ENCODE assay signal across 8 cellular contexts in the genomic region with DNA sequence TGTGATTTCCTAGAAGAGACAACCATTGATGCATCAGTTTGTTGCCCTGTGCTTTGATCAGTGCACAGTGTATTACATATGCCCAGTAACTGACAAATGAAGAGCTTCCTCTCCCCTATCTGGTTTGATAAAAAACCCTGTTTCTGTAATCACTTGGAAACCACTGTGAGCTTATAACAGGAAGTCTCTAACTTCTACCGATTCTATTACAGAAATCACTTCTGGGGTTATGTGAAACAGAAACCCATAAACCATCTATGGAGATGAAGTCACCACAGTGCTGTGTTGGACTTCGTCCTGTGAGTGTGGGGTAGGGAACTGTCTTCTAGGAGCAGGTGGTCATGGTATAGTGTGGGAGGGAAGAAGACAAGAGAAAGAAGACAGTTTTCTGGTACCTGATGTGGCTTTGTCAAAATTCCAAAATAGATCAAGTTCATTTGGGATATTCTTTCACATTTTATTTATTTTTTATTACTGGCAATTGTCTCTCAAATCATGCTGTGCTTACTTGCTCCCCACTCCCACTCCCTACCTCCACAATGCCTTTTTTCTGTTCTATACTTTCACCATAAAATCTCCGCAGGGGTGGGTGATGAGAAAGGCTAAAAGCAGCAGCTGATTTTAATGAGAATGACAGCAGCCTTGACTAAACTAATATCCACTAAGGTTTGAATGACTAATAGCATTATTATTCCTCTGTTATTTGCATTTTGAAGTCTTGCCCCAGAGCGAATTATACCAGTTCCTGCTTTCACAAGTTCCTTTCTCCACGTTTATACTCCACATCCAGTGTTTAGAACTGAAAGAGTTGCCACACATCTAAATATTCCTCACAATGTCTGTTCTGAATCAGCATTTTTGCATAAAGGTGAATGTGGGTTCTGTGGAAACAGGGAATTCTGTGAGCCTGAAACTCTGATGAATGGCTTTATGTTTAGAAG. TPM values are rescaled to one million over a fixed set of nuclear protein-coding genes. Genes with fewer than 3 reads are reported as not detected.
DNase-seq lines count a peak whose midpoint lies in the region; ATAC-seq and TF ChIP-seq lines count a peak whose summit lies in the region.

No MANE protein-coding gene starts in this region.

- H3F3A ChIP-seq in smooth muscle cell (ENCODE audit: low read depth), result peaks cover 5% of the 10 kb centered on the region

- H3K9ac ChIP-seq in smooth muscle cell (ENCODE audit: low read depth), result peak overlapping the region; percentile 76

- H3K4me1 ChIP-seq in A673 (ENCODE audit: insufficient read depth, low read length, poor library complexity, severe bottlenecking), result peaks cover 12% of the 10 kb centered on the region
- peaks cover 25% of the 10 kb centered on the region for H3K4me1 ChIP-seq in smooth muscle cell (ENCODE audit: low read depth)

- WGBS in smooth muscle cell (ENCODE audit: low lambda C conversion rate), result 17% methylated on average over 5 of the region's 5 CpGs

- peak overlapping the region; percentile 83 for H2AFZ ChIP-seq in smooth muscle cell (ENCODE audit: low read depth)

- no peaks in the 10 kb centered on the region for H4K20me1 ChIP-seq in smooth muscle cell (ENCODE audit: low read depth)

- no peaks in the 10 kb centered on the region for H3K36me3 ChIP-seq in A673 (ENCODE audit: insufficient read depth, low read length, poor library complexity, severe bottlenecking)
- H3K36me3 ChIP-seq in brain microvascular endothelial cell (replicated peaks), result no peaks in the 10 kb centered on the region
- no peaks in the 10 kb centered on the region for H3K36me3 ChIP-seq in smooth muscle cell (ENCODE audit: low read depth)

- H3K27me3 ChIP-seq in A673 (replicated peaks; ENCODE audit: insufficient read depth, low read depth, low read length, poor library complexity) (no peaks in the 10 kb centered on the region), brain microvascular endothelial cell (replicated peaks) (no peaks in the 10 kb centered on the region), smooth muscle cell (ENCODE audit: low read depth) (no peaks in the 10 kb centered on the region)

- H3K27ac ChIP-seq in A673 (ENCODE audit: low read depth, low read length, poor library complexity, severe bottlenecking), result no peak overlapping the region
- peak overlapping the region; percentile 95 for H3K27ac ChIP-seq in brain microvascular endothelial cell
- peak overlapping the region; percentile 92 for H3K27ac ChIP-seq in smooth muscle cell (ENCODE audit: low read depth)

- peak overlapping the region; percentile 81 for H3K4me2 ChIP-seq in smooth muscle cell

- no peaks in the 10 kb centered on the region for H3K79me2 ChIP-seq in smooth muscle cell (ENCODE audit: low read depth)

- BruUV-seq in A673 (replicated peaks; lab: Mats Ljungman, UMichigan), result no TSS peak

- POLR2A ChIA-PET in A673 (lab: Charles Lee; ENCODE audit: low non-redundant PET), result interaction anchor here (0.6 kb wide), 1 partner anchor 30 kb away, joined by 3 read pairs; no protein-coding TSS in a partner anchor

- no peak for TF ChIP-seq CTCF in A673 (conservative IDR thresholded peaks at IDR 0.05; ENCODE audit: low read depth, low read length)
- no peak for TF ChIP-seq CTCF in brain microvascular endothelial cell (IDR thresholded peaks at IDR 0.05; ENCODE audit: low read depth, low read length, missing control alignments)
- TF ChIP-seq CTCF in smooth muscle cell (IDR thresholded peaks at IDR 0.05; ENCODE audit: borderline replicate concordance, insufficient read depth, poor library complexity, severe bottlenecking), result no peak

- CTCF ChIA-PET in A673 (lab: Charles Lee), result no interaction called here

- intact Hi-C loops in A673 (cut with micrococcal nuclease; ENCODE audit: unreplicated experiment), result loop anchor here (1.0 kb wide), 1 partner anchor 41 kb away; no protein-coding TSS in a partner anchor

- in situ Hi-C loops in brain microvascular endothelial cell (cut with HindIII; ENCODE audit: low pct_ligation_motif_present, low sequenced_read_pairs), result no loop called here

- DNase-seq in A673 (ENCODE audit: low spot score) (peak; percentile 67), brain microvascular endothelial cell (peak; percentile 53), smooth muscle cell (lab: John Stamatoyannopoulos, UW; ENCODE audit: unreplicated experiment) (no peak), NCI-H1694 treated with DMSO at 0.1 percent for 48 hours (lab: John Stamatoyannopoulos, UW) (no peak), GM19240 (ENCODE audit: insufficient read length, low spot score) (no peak), NCI-H82 (lab: John Stamatoyannopoulos, UW) (no peak)

- peak; percentile 90 for ATAC-seq in GM19467 (IDR thresholded peaks at IDR 0.05; ENCODE audit: unreplicated experiment)
- ATAC-seq in HG03432 (IDR thresholded peaks at IDR 0.05; ENCODE audit: unreplicated experiment), result peak; percentile 96

- H3K4me3 ChIP-seq in A673 (ENCODE audit: low read depth, low read length, poor library complexity, severe bottlenecking) (no peak overlapping the region), brain microvascular endothelial cell (ENCODE audit: low read depth, low read length) (no peak overlapping the region), smooth muscle cell (peak overlapping the region; percentile 25)

- H3K9me3 ChIP-seq in A673 (ENCODE audit: low read depth, low read length, poor library complexity, severe bottlenecking) (no peaks in the 10 kb centered on the region), smooth muscle cell (replicated peaks; ENCODE audit: low read depth) (no peaks in the 10 kb centered on the region)

RNA-seq across cellular contexts. Expression of gene RND3, which starts 41.7 kb away (rescaled TPM):
- 10.2 and 15.0 TPM in 2 replicates for total RNA-seq in A673 (2021)
- total RNA-seq in smooth muscle cell, result 256 and 320 TPM in 2 replicates
- 125 and 163 TPM in 2 replicates for polyA plus RNA-seq in smooth muscle cell

Comparison
In these comparisons a context has a peak if more than half of its experiments do, and no peak if none do; other contexts are left out.
1. DNase-seq: peak in A673 (single experiment) and brain microvascular endothelial cell (single experiment); none in smooth muscle cell (single experiment), NCI-H1694 treated with DMSO at 0.1 percent for 48 hours (single experiment), GM19240 (single experiment) and NCI-H82 (single experiment).
2. RNA of gene RND3, which starts 41.7 kb away (total RNA-seq): 256 to 320 TPM in smooth muscle cell; 10.2 to 15.0 TPM in A673; every median in the first group is over 10 times any median in the second.